12 cellular contexts compared by ENCODE assay signal in genomic region chr9:114383866-114384231, GRCh38. TPM values are rescaled to one million over a fixed set of nuclear protein-coding genes. Genes with fewer than 3 reads are reported as not detected.
DNase-seq lines count a peak whose midpoint lies in the region; ATAC-seq, FAIRE-seq and TF ChIP-seq lines count a peak whose summit lies in the region.
"Had no signal": no experiment of that assay in that cellular context is flagged by ENCODE, and none has a peak within 500 bp of the region (broad histone marks: within the 10 kb centered on the region; RNA-seq: fewer than 3 reads in every experiment).

No MANE protein-coding gene starts in this region.

- no peak for TF ChIP-seq CTCF in D721Med (IDR thresholded peaks at IDR 0.05; ENCODE audit: insufficient read depth, missing control alignments)

- no peak for ATAC-seq in activated CD4-positive, alpha-beta T cell treated with anti-CD3 and anti-CD28 coated beads for 36 hours
- no peak for ATAC-seq in HG03378 (IDR thresholded peaks at IDR 0.05; ENCODE audit: unreplicated experiment)

- peaks cover 58% of the 10 kb centered on the region for H3K4me1 ChIP-seq in iPS-20b (ENCODE audit: insufficient read depth, low read length)
- H3K4me1 ChIP-seq in subcutaneous abdominal adipose tissue (ENCODE audit: control insufficient read depth in 5 of 5, insufficient read depth in 5 of 5, low read length in 5 of 5) = peaks cover 30 to 76% (median 72%) of the 10 kb centered on the region in 5 donors

- H3K27ac Mint-ChIP-seq in activated CD4-positive, alpha-beta T cell treated with anti-CD3 and anti-CD28 coated beads for 36 hours = peak overlapping the region; percentile 99
- H3K27ac Mint-ChIP-seq in T-helper 1 cell treated with Interleukin-12 subunit alpha and Interleukin-12 subunit beta and Interleukin-4 antibody, amounts not matched to agents 30 μg/mL and 1 μg/mL, for 36 hours = peak overlapping the region; percentile 93

- peaks cover 82% of the 10 kb centered on the region for H3K36me3 Mint-ChIP-seq in activated CD4-positive, alpha-beta T cell treated with anti-CD3 and anti-CD28 coated beads for 36 hours (ENCODE audit: low read depth)
- peaks cover 80% of the 10 kb centered on the region for H3K36me3 Mint-ChIP-seq in T-helper 1 cell treated with Interleukin-12 subunit alpha and Interleukin-12 subunit beta and Interleukin-4 antibody, amounts not matched to agents 30 μg/mL and 1 μg/mL, for 36 hours (ENCODE audit: low read depth)

- no peaks in the 10 kb centered on the region for H3K9me3 Mint-ChIP-seq in activated CD4-positive, alpha-beta T cell treated with anti-CD3 and anti-CD28 coated beads for 36 hours (ENCODE audit: low read depth)
- H3K9me3 Mint-ChIP-seq in T-helper 1 cell treated with Interleukin-12 subunit alpha and Interleukin-12 subunit beta and Interleukin-4 antibody, amounts not matched to agents 30 μg/mL and 1 μg/mL, for 36 hours = no peaks in the 10 kb centered on the region

- H3K27me3 Mint-ChIP-seq in activated CD4-positive, alpha-beta T cell treated with anti-CD3 and anti-CD28 coated beads for 36 hours = no peaks in the 10 kb centered on the region
- no peaks in the 10 kb centered on the region for H3K27me3 Mint-ChIP-seq in T-helper 1 cell treated with Interleukin-12 subunit alpha and Interleukin-12 subunit beta and Interleukin-4 antibody, amounts not matched to agents 30 μg/mL and 1 μg/mL, for 36 hours (ENCODE audit: low read depth)

- CTCF ChIA-PET in activated CD4-positive, alpha-beta T cell treated with anti-CD3 and anti-CD28 coated beads for 36 hours (lab: Charles Lee) = interaction anchor here (1.2 to 3.6 kb wide), 6 partner anchors 9 to 45 kb away, joined by 4 to 12 read pairs (median 8); no protein-coding TSS in a partner anchor

- peaks cover 58% of the 10 kb centered on the region for H3K4me1 Mint-ChIP-seq in activated CD4-positive, alpha-beta T cell treated with anti-CD3 and anti-CD28 coated beads for 36 hours
- H3K4me1 Mint-ChIP-seq in T-helper 1 cell treated with Interleukin-12 subunit alpha and Interleukin-12 subunit beta and Interleukin-4 antibody, amounts not matched to agents 30 μg/mL and 1 μg/mL, for 36 hours (ENCODE audit: low read depth) = peaks cover 51% of the 10 kb centered on the region

- H3K27ac ChIP-seq in iPS-20b (ENCODE audit: low read length) (no peak overlapping the region), subcutaneous abdominal adipose tissue (ENCODE audit: low read depth, low read length) (peak overlapping the region; percentile 96)
- H3K27ac ChIP-seq: VCaP had no signal

- no peaks in the 10 kb centered on the region for H3K27me3 ChIP-seq in iPS-20b (ENCODE audit: insufficient read depth, low read length)
- no peaks in the 10 kb centered on the region for H3K27me3 ChIP-seq in subcutaneous abdominal adipose tissue (ENCODE audit: control insufficient read depth in 5 of 5, insufficient read depth in 4 of 5, low read length in 5 of 5)

- intact Hi-C loops in activated CD4-positive, alpha-beta T cell treated with anti-CD3 and anti-CD28 coated beads for 36 hours (cut with DNase I, micrococcal nuclease) = loop anchor here (2.0 to 10.0 kb wide), 6 partner anchors 15 to 869 kb away; partner anchors contain the start of gene ORM1 (in 1 of the 2)

- H3K4me3 ChIP-seq in iPS-20b (ENCODE audit: low read length) (no peak overlapping the region), subcutaneous abdominal adipose tissue (ENCODE audit: low read depth in 1 of 5, low read length in 5 of 5) (peak overlapping the region in 3 of 5 donors; percentile 14 to 31 (median 29))

- H3K9ac ChIP-seq in iPS-20b (ENCODE audit: low read depth, low read length) (peak overlapping the region; percentile 54; the same call in 1 of the 2 replicates), subcutaneous abdominal adipose tissue (ENCODE audit: low read length in 5 of 5) (peak overlapping the region in 3 of 5 donors; percentile 21 to 71 (median 68))

- DNase-seq in activated CD4-positive, alpha-beta T cell treated with anti-CD3 and anti-CD28 coated beads for 36 hours = no peak
- DNase-seq in activated CD4-positive, alpha-beta T cell treated with anti-CD3 and anti-CD28 coated beads, Interleukin-2, amount 50 U/mL, for 1 hour = no peak
- DNase-seq in D721Med (ENCODE audit: insufficient read length, low spot score) (no peak), anterior cingulate cortex (lab: John Stamatoyannopoulos, UW) (no peak)
- DNase-seq: 8988T; effector CD8-positive, alpha-beta T cell had no signal

- FAIRE-seq in D721Med (lab: Jason Lieb, UNC) = no peak

- H3K4me3 Mint-ChIP-seq in activated CD4-positive, alpha-beta T cell treated with anti-CD3 and anti-CD28 coated beads for 36 hours = peak overlapping the region; percentile 99
- peak overlapping the region; percentile 96 for H3K4me3 Mint-ChIP-seq in T-helper 1 cell treated with Interleukin-12 subunit alpha and Interleukin-12 subunit beta and Interleukin-4 antibody, amounts not matched to agents 30 μg/mL and 1 μg/mL, for 36 hours

- POLR2A ChIA-PET in activated CD4-positive, alpha-beta T cell treated with anti-CD3 and anti-CD28 coated beads for 36 hours (lab: Charles Lee) = no interaction called here

- H3K36me3 ChIP-seq in iPS-20b (ENCODE audit: insufficient read depth, low read depth, low read length) (peaks cover 15% of the 10 kb centered on the region), subcutaneous abdominal adipose tissue (ENCODE audit: control insufficient read depth in 5 of 5, insufficient read depth in 5 of 5, low read length in 5 of 5) (peaks cover 4 to 26% (median 21%) of the 10 kb centered on the region in 5 donors)

- no peaks in the 10 kb centered on the region for H3K9me3 ChIP-seq in iPS-20b (ENCODE audit: insufficient read depth, low read depth, low read length)
- no peaks in the 10 kb centered on the region for H3K9me3 ChIP-seq in subcutaneous abdominal adipose tissue (ENCODE audit: control insufficient read depth in 5 of 5, low read length in 5 of 5)

RNA-seq across cellular contexts. Expression of gene AKNA, which starts 3.9 kb away (rescaled TPM):
- total RNA-seq in activated CD4-positive, alpha-beta T cell treated with anti-CD3 and anti-CD28 coated beads for 36 hours = 100 to 1,000 TPM; 135 to 141 TPM

RNA-seq across cellular contexts. Expression of gene ORM2, which starts 54.2 kb away (rescaled TPM):
- total RNA-seq in activated CD4-positive, alpha-beta T cell treated with anti-CD3 and anti-CD28 coated beads for 36 hours = not detected
- total RNA-seq: lower leg skin had no signal
